ENCODE assay signal across 8 cellular contexts in genomic region chr7:103573479-103574058, GRCh38.
DNase-seq lines count a peak whose midpoint lies in the region; ATAC-seq and TF ChIP-seq lines count a peak whose summit lies in the region.

No MANE protein-coding gene starts in this region.

- H3K4me1 ChIP-seq in KMS-11 (ENCODE audit: low read depth, poor library complexity, severe bottlenecking), result no peaks in the 10 kb centered on the region
- no peaks in the 10 kb centered on the region for H3K4me1 ChIP-seq in RWPE2 (ENCODE audit: insufficient read depth, poor library complexity, severe bottlenecking)
- H3K4me1 ChIP-seq in stomach, result no peaks in the 10 kb centered on the region

- H2AFZ ChIP-seq in KMS-11 (ENCODE audit: low read depth), result no peak overlapping the region

- H4K20me1 ChIP-seq in KMS-11 (ENCODE audit: insufficient read depth), result no peaks in the 10 kb centered on the region

- no peak overlapping the region for H3K9ac ChIP-seq in KMS-11

- peak; percentile 89 for TF ChIP-seq CTCF in KMS-11 (conservative IDR thresholded peaks at IDR 0.05; ENCODE audit: low read depth, low read length)
- TF ChIP-seq CTCF in RWPE2 (IDR thresholded peaks at IDR 0.05; ENCODE audit: poor library complexity, severe bottlenecking), result peak; percentile 75
- peak in 5 of 7 experiments; percentile 43 to 64 (median 49) for TF ChIP-seq CTCF in stomach (IDR thresholded peaks at IDR 0.05)

- H3K36me3 ChIP-seq in KMS-11 (ENCODE audit: insufficient read depth) (no peaks in the 10 kb centered on the region), RWPE2 (ENCODE audit: low read depth) (no peaks in the 10 kb centered on the region), stomach (no peaks in the 10 kb centered on the region)

- no peak overlapping the region for H3K4me3 ChIP-seq in KMS-11 (IDR thresholded peaks at IDR 0.05; ENCODE audit: insufficient read depth, low read depth, low read length)
- H3K4me3 ChIP-seq in RWPE2 (ENCODE audit: severe bottlenecking), result no peak overlapping the region
- no peak overlapping the region for H3K4me3 ChIP-seq in stomach

- H3K27me3 ChIP-seq in KMS-11 (ENCODE audit: insufficient read depth, low read depth), result no peaks in the 10 kb centered on the region
- H3K27me3 ChIP-seq in RWPE2 (ENCODE audit: insufficient read depth, poor library complexity, severe bottlenecking), result peaks cover 6% of the 10 kb centered on the region
- no peaks in the 10 kb centered on the region for H3K27me3 ChIP-seq in stomach

- H3K27ac ChIP-seq in KMS-11, result no peak overlapping the region
- no peak overlapping the region for H3K27ac ChIP-seq in RWPE2 (ENCODE audit: poor library complexity, severe bottlenecking)
- no peak overlapping the region for H3K27ac ChIP-seq in stomach

- H3K4me2 ChIP-seq in KMS-11, result no peak overlapping the region

- DNase-seq in COR-L47 (lab: John Stamatoyannopoulos, UW) (peak; percentile 33), RWPE2 (ENCODE audit: low spot score) (no peak), foreskin melanocyte (peak; percentile 30), stomach (no peak)
- DNase-seq in activated CD4-positive, alpha-beta T cell treated with anti-CD3 and anti-CD28 coated beads for 48 hours, result no peak

- H3K79me2 ChIP-seq in KMS-11 (ENCODE audit: insufficient read depth, low read depth), result no peaks in the 10 kb centered on the region

- no peak for ATAC-seq in RWPE2 (ENCODE audit: low read depth)
- no peak for ATAC-seq in GM21825 (IDR thresholded peaks at IDR 0.05; ENCODE audit: unreplicated experiment)
- ATAC-seq in GM18868 (IDR thresholded peaks at IDR 0.05; ENCODE audit: unreplicated experiment), result no peak

- WGBS in stomach, 5 donors, result 36 to 44% (median 40%) methylated on average over 3 of the region's 3 CpGs

- TF ChIP-seq POLR2A in stomach (IDR thresholded peaks at IDR 0.05), result no peak

- intact Hi-C loops in stomach (cut with DNase I; ENCODE audit: low total_unique reads), result loop anchor here (10.0 kb wide), 1 partner anchor 581 kb away; no protein-coding TSS in a partner anchor

- H3K9me3 ChIP-seq in RWPE2 (ENCODE audit: severe bottlenecking) (no peaks in the 10 kb centered on the region), stomach (no peaks in the 10 kb centered on the region)

- TF ChIP-seq EP300 in stomach (IDR thresholded peaks at IDR 0.05), result no peak

Comparison
In these comparisons a context has a peak if more than half of its experiments do, and no peak if none do; other contexts are left out.
1. DNase-seq: peak in COR-L47 (single experiment) and foreskin melanocyte (single experiment); none in RWPE2 (single experiment), stomach (single experiment) and activated CD4-positive, alpha-beta T cell treated with anti-CD3 and anti-CD28 coated beads for 48 hours (single experiment).
2. Peak in every context shown above with its lines, with median percentiles within 50 percentile points of each other: CTCF ChIP-seq.